ENCODE assay signal across 11 cellular contexts in genomic region chr19:16400911-16401675, GRCh38.
DNase-seq lines count a peak whose midpoint lies in the region; ATAC-seq and TF ChIP-seq lines count a peak whose summit lies in the region.
"Had no signal": no experiment of that assay in that cellular context is flagged by ENCODE, and none has a peak within 500 bp of the region (broad histone marks: within the 10 kb centered on the region; RNA-seq: fewer than 3 reads in every experiment).

No MANE protein-coding gene starts in this region.

- no peak for DNase-seq in CD4-positive, CD25-positive, alpha-beta regulatory T cell
- no peak for DNase-seq in T-helper 17 cell
- DNase-seq in left ventricle myocardium inferior = no peak
- DNase-seq in stimulated activated CD4-positive, alpha-beta T cell treated with anti-CD3 and anti-CD28 coated beads, Interleukin-15, amount 100 ng/mL, for 24 hours = peak; percentile 34
- DNase-seq in NCI-H526 (lab: John Stamatoyannopoulos, UW) = no peak
- no peak for DNase-seq in NCI-H524 treated with DMSO at 0.1 percent for 48 hours (lab: John Stamatoyannopoulos, UW)
- DNase-seq in NCI-H82 treated with DMSO at 0.1 percent for 48 hours (lab: John Stamatoyannopoulos, UW; ENCODE audit: unreplicated experiment) = no peak
- DNase-seq: DMS79 had no signal

- H3K36me3 Mint-ChIP-seq in CD4-positive, CD25-positive, alpha-beta regulatory T cell = peaks cover 36% of the 10 kb centered on the region
- H3K36me3 Mint-ChIP-seq in T-helper 17 cell (ENCODE audit: low read depth) = peaks cover 8% of the 10 kb centered on the region

- peak overlapping the region; percentile 79 to 96 (median 87) for H3K27ac Mint-ChIP-seq in CD4-positive, CD25-positive, alpha-beta regulatory T cell
- H3K27ac Mint-ChIP-seq in T-helper 17 cell = peak overlapping the region; percentile 92

- H3K4me3 Mint-ChIP-seq in CD4-positive, CD25-positive, alpha-beta regulatory T cell = no peak overlapping the region
- H3K4me3 Mint-ChIP-seq in T-helper 17 cell = no peak overlapping the region

- no peaks in the 10 kb centered on the region for H3K9me3 ChIP-seq in CD4-positive, CD25-positive, alpha-beta regulatory T cell (ENCODE audit: control insufficient read depth in 2 of 2, low read length in 2 of 2)
- H3K9me3 ChIP-seq in T-helper 17 cell (ENCODE audit: control insufficient read depth, low read length, poor library complexity, severe bottlenecking) (no peaks in the 10 kb centered on the region), left ventricle myocardium inferior (replicated peaks) (no peaks in the 10 kb centered on the region)

- H3K27ac ChIP-seq in CD4-positive, CD25-positive, alpha-beta regulatory T cell (ENCODE audit: insufficient read depth, low read length, poor library complexity, severe bottlenecking) = no peak overlapping the region
- H3K27ac ChIP-seq in left ventricle myocardium inferior (replicated peaks) = peak overlapping the region; percentile 12
- H3K27ac ChIP-seq: cardiac muscle cell had no signal

- TF ChIP-seq CTCF in left ventricle myocardium inferior (IDR thresholded peaks at IDR 0.05; ENCODE audit: borderline replicate concordance) = no peak

- H3K27me3 Mint-ChIP-seq in CD4-positive, CD25-positive, alpha-beta regulatory T cell = no peaks in the 10 kb centered on the region
- no peaks in the 10 kb centered on the region for H3K27me3 Mint-ChIP-seq in T-helper 17 cell

- H3K36me3 ChIP-seq in CD4-positive, CD25-positive, alpha-beta regulatory T cell (ENCODE audit: control insufficient read depth, insufficient read depth, low read length) = peaks cover 45% of the 10 kb centered on the region
- H3K36me3 ChIP-seq in left ventricle myocardium inferior = peaks cover 76% of the 10 kb centered on the region

- peaks cover 14% of the 10 kb centered on the region for H3K4me1 ChIP-seq in CD4-positive, CD25-positive, alpha-beta regulatory T cell (ENCODE audit: control insufficient read depth, insufficient read depth, low read length, poor library complexity, severe bottlenecking)
- peaks cover 34% of the 10 kb centered on the region for H3K4me1 ChIP-seq in left ventricle myocardium inferior

- no peaks in the 10 kb centered on the region for H3K9me3 Mint-ChIP-seq in CD4-positive, CD25-positive, alpha-beta regulatory T cell

- intact Hi-C loops in left ventricle myocardium inferior (cut with micrococcal nuclease) = no loop called here

- H3K27me3 ChIP-seq in CD4-positive, CD25-positive, alpha-beta regulatory T cell (ENCODE audit: control insufficient read depth, insufficient read depth, low read length) = no peaks in the 10 kb centered on the region
- no peaks in the 10 kb centered on the region for H3K27me3 ChIP-seq in left ventricle myocardium inferior (ENCODE audit: low read depth)
- H3K27me3 ChIP-seq: cardiac muscle cell had no signal

- H3K4me3 ChIP-seq in CD4-positive, CD25-positive, alpha-beta regulatory T cell (ENCODE audit: low read depth, low read length) = no peak overlapping the region
- no peak overlapping the region for H3K4me3 ChIP-seq in left ventricle myocardium inferior
- H3K4me3 ChIP-seq: cardiac muscle cell, K562 had no signal

- peaks cover 4 to 27% (median 10%) of the 10 kb centered on the region in 4 donors for H3K4me1 Mint-ChIP-seq in CD4-positive, CD25-positive, alpha-beta regulatory T cell
- H3K4me1 Mint-ChIP-seq in T-helper 17 cell = peaks cover 2% of the 10 kb centered on the region

- no peak for ATAC-seq in CD4-positive, CD25-positive, alpha-beta regulatory T cell (ENCODE audit: low read depth in 2 of 2)
- ATAC-seq in T-helper 17 cell = no peak
- ATAC-seq in GM21825 (IDR thresholded peaks at IDR 0.05; ENCODE audit: unreplicated experiment) = no peak
- ATAC-seq: K562 had no signal
